In the genomic region with DNA sequence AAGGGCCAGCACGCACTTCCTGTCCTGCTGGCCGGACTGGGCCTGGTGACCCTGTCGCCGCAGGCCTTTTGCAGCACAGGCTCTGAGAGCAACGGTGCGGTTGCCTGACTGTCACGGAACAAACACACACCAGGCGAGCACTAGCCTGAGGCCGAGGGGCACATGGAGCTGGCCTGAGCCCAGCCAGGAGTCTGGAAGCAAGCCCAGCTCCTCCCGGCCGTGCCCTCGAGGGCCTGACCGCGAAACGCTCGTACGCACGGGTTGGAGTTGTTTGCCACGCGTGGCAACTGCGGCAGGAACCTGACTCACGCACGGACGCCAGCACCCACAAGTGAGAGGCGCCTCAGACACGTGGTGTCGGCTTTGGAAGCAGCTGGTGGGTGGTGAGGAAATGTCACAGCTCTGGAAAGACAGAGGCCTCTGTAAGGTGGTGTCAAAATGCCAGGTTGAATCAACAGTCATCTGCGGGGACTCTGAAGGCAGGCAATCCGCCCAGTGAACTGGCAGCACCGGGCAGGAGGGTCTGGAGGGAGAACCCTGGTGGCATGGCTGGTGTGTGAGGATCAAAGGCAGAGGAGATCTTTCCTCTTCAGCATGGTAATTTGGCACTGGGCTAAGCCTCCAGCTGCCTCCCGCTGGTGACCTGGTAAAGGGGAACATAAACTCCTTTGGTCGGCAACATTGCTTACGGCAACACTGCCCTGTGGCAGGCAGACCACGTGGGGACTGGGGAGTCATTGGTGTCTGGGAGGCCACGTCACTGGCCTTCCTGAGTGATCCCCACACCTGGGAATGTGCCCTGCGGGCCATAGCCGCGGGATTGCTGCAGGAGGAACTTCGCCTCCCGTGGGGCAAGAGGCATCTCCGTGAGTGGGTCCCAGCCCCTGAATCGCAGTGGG, we compare ENCODE assay signal across 1 cellular context.
TF ChIP-seq lines count a peak whose summit lies in the region.

No MANE protein-coding gene starts in this region.

TF ChIP-seq in HepG2, 621 proteins besides CTCF, POLR2A, EP300 and RAD21:
- TF ChIP-seq, protein P1, sequence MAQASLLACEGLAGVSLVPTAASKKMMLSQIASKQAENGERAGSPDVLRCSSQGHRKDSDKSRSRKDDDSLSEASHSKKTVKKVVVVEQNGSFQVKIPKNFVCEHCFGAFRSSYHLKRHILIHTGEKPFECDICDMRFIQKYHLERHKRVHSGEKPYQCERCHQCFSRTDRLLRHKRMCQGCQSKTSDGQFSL (CRISPR knock-in tag; IDR thresholded peaks at IDR 0.05), result no peak
- no peak for TF ChIP-seq KLF13 (CRISPR knock-in tag; IDR thresholded peaks at IDR 0.05)
- no peak for TF ChIP-seq ATF7 (IDR thresholded peaks at IDR 0.05)
- no peak for TF ChIP-seq ATF7 (CRISPR knock-in tag; IDR thresholded peaks at IDR 0.05)
- TF ChIP-seq NRL (CRISPR knock-in tag; IDR thresholded peaks at IDR 0.05; ENCODE audit: borderline replicate concordance), result 0 out of 2 replicates have a peak, but pooled peaks have one; percentile 45
- TF ChIP-seq ZNF572 (CRISPR knock-in tag; IDR thresholded peaks at IDR 0.05), result no peak
- TF ChIP-seq ZNF382 (CRISPR knock-in tag; IDR thresholded peaks at IDR 0.05; ENCODE audit: borderline replicate concordance), result no peak
- TF ChIP-seq CC2D1A (CRISPR knock-in tag; IDR thresholded peaks at IDR 0.05), result no peak
- TF ChIP-seq, protein P2, sequence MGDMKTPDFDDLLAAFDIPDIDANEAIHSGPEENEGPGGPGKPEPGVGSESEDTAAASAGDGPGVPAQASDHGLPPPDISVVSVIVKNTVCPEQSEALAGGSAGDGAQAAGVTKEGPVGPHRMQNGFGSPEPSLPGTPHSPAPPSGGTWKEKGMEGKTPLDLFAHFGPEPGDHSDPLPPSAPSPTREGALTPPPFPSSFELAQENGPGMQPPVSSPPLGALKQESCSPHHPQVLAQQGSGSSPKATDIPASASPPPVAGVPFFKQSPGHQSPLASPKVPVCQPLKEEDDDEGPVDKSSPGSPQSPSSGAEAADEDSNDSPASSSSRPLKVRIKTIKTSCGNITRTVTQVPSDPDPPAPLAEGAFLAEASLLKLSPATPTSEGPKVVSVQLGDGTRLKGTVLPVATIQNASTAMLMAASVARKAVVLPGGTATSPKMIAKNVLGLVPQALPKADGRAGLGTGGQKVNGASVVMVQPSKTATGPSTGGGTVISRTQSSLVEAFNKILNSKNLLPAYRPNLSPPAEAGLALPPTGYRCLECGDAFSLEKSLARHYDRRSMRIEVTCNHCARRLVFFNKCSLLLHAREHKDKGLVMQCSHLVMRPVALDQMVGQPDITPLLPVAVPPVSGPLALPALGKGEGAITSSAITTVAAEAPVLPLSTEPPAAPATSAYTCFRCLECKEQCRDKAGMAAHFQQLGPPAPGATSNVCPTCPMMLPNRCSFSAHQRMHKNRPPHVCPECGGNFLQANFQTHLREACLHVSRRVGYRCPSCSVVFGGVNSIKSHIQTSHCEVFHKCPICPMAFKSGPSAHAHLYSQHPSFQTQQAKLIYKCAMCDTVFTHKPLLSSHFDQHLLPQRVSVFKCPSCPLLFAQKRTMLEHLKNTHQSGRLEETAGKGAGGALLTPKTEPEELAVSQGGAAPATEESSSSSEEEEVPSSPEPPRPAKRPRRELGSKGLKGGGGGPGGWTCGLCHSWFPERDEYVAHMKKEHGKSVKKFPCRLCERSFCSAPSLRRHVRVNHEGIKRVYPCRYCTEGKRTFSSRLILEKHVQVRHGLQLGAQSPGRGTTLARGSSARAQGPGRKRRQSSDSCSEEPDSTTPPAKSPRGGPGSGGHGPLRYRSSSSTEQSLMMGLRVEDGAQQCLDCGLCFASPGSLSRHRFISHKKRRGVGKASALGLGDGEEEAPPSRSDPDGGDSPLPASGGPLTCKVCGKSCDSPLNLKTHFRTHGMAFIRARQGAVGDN (CRISPR knock-in tag; IDR thresholded peaks at IDR 0.05), result peak; percentile 17; the same call in 1 of the 2 replicates
- TF ChIP-seq HDAC1 (CRISPR knock-in tag; IDR thresholded peaks at IDR 0.05), result no peak
- no peak for TF ChIP-seq FOXK2 (IDR thresholded peaks at IDR 0.05)
- TF ChIP-seq TMF1 (CRISPR knock-in tag; IDR thresholded peaks at IDR 0.05; ENCODE audit: low read depth), result no peak
- no peak for TF ChIP-seq GATA4 (IDR thresholded peaks at IDR 0.05; ENCODE audit: borderline replicate concordance, low read depth)
- TF ChIP-seq, protein P3, sequence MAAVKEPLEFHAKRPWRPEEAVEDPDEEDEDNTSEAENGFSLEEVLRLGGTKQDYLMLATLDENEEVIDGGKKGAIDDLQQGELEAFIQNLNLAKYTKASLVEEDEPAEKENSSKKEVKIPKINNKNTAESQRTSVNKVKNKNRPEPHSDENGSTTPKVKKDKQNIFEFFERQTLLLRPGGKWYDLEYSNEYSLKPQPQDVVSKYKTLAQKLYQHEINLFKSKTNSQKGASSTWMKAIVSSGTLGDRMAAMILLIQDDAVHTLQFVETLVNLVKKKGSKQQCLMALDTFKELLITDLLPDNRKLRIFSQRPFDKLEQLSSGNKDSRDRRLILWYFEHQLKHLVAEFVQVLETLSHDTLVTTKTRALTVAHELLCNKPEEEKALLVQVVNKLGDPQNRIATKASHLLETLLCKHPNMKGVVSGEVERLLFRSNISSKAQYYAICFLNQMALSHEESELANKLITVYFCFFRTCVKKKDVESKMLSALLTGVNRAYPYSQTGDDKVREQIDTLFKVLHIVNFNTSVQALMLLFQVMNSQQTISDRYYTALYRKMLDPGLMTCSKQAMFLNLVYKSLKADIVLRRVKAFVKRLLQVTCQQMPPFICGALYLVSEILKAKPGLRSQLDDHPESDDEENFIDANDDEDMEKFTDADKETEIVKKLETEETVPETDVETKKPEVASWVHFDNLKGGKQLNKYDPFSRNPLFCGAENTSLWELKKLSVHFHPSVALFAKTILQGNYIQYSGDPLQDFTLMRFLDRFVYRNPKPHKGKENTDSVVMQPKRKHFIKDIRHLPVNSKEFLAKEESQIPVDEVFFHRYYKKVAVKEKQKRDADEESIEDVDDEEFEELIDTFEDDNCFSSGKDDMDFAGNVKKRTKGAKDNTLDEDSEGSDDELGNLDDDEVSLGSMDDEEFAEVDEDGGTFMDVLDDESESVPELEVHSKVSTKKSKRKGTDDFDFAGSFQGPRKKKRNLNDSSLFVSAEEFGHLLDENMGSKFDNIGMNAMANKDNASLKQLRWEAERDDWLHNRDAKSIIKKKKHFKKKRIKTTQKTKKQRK (IDR thresholded peaks at IDR 0.05; ENCODE audit: low read length), result no peak
- TF ChIP-seq, protein P4, sequence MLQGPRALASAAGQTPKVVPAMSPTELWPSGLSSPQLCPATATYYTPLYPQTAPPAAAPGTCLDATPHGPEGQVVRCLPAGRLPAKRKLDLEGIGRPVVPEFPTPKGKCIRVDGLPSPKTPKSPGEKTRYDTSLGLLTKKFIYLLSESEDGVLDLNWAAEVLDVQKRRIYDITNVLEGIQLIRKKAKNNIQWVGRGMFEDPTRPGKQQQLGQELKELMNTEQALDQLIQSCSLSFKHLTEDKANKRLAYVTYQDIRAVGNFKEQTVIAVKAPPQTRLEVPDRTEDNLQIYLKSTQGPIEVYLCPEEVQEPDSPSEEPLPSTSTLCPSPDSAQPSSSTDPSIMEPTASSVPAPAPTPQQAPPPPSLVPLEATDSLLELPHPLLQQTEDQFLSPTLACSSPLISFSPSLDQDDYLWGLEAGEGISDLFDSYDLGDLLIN (CRISPR knock-in tag; IDR thresholded peaks at IDR 0.05; ENCODE audit: borderline replicate concordance), result no peak
- TF ChIP-seq HNRNPH1 (optimal IDR thresholded peaks at IDR 0.05; ENCODE audit: low read depth, low read length), result no peak
